ENCODE assay signal across 8 cellular contexts in the genomic region with DNA sequence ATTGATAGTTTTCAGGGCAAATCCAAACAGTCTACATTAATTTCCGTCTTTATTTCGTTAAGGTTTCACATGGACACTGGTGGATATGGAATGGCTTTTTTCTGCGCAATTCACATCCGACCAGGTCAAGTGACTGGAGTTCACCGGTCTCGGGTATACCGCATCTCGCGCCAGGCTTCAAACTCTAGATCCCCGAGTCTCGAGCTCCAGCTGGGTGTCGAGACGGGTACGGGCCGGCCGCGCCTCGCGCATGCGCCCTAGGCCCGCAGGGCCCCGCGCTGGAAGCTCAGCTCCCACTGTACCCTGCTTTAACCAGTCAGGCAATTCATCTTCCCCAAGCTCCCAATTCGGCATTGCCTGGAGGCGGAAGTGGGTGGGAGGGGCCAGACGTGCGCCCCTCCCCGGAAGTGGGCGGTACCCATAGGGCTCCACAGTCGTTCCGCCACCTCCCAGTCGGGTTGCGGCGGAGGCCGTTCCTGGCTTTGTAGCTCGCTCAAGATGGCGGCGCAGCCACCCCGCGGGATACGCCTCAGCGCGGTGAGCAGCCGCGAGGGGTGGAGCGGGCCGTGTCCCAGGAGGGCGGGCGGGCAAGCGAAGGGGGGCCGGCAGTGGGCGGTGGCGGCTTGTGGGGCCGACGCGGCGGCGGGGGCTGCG. TPM values are rescaled to one million over a fixed set of nuclear protein-coding genes. Genes with fewer than 3 reads are reported as not detected.
DNase-seq lines count a peak whose midpoint lies in the region; ATAC-seq and TF ChIP-seq lines count a peak whose summit lies in the region.

A gene with protein sequence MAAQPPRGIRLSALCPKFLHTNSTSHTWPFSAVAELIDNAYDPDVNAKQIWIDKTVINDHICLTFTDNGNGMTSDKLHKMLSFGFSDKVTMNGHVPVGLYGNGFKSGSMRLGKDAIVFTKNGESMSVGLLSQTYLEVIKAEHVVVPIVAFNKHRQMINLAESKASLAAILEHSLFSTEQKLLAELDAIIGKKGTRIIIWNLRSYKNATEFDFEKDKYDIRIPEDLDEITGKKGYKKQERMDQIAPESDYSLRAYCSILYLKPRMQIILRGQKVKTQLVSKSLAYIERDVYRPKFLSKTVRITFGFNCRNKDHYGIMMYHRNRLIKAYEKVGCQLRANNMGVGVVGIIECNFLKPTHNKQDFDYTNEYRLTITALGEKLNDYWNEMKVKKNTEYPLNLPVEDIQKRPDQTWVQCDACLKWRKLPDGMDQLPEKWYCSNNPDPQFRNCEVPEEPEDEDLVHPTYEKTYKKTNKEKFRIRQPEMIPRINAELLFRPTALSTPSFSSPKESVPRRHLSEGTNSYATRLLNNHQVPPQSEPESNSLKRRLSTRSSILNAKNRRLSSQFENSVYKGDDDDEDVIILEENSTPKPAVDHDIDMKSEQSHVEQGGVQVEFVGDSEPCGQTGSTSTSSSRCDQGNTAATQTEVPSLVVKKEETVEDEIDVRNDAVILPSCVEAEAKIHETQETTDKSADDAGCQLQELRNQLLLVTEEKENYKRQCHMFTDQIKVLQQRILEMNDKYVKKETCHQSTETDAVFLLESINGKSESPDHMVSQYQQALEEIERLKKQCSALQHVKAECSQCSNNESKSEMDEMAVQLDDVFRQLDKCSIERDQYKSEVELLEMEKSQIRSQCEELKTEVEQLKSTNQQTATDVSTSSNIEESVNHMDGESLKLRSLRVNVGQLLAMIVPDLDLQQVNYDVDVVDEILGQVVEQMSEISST (plus strand): TSS at position 431 of the 654 bp plus-strand sequence. CDS start 68 bp downstream, at position 499.

- H3K27ac ChIP-seq in OCI-LY7 (ENCODE audit: low read depth, low read length, poor library complexity, severe bottlenecking): peak within 1 kb of the TSS; percentile 75

- intact Hi-C loops in OCI-LY7 (cut with micrococcal nuclease; ENCODE audit: unreplicated experiment): loop anchor here (1.0 kb wide), 2 partner anchors 22 to 31 kb away; no protein-coding TSS in a partner anchor

- CTCF ChIA-PET in OCI-LY7 (lab: Charles Lee; ENCODE audit: unreplicated experiment): interaction anchor here (0.5 to 1.5 kb wide), 8 partner anchors 22 to 182 kb away, joined by 3 to 4 read pairs (median 3); no protein-coding TSS in a partner anchor

- H3K4me3 ChIP-seq in OCI-LY7 (ENCODE audit: low read depth, low read length, poor library complexity, severe bottlenecking): peak within 1 kb of the TSS; percentile 86

- H3K4me1 ChIP-seq in OCI-LY7 (ENCODE audit: insufficient read depth, low read length, poor library complexity, severe bottlenecking): peaks cover 28% of the 10 kb centered on the region

- TF ChIP-seq CTCF in OCI-LY7 (conservative IDR thresholded peaks at IDR 0.05; ENCODE audit: low read length): no peak
- TF ChIP-seq CTCF in endothelial cell (IDR thresholded peaks at IDR 0.05; ENCODE audit: unreplicated experiment): no peak
- no peak for TF ChIP-seq CTCF in mesothelial cell of epicardium (IDR thresholded peaks at IDR 0.05; ENCODE audit: unreplicated experiment)

- H3K4me3 Mint-ChIP-seq in endothelial cell (ENCODE audit: unreplicated experiment): peak within 1 kb of the TSS; percentile 97
- H3K4me3 Mint-ChIP-seq in mesothelial cell of epicardium: peak within 1 kb of the TSS; percentile 95

- H3K79me2 ChIP-seq in OCI-LY7 (ENCODE audit: insufficient read depth, low read depth, low read length): peaks cover 46% of the 10 kb centered on the region

- no peaks in the 10 kb centered on the region for H3K9me2 ChIP-seq in OCI-LY7 (ENCODE audit: insufficient read depth, low read length)

- peak within 1 kb of the TSS; percentile 80 for H2AFZ ChIP-seq in OCI-LY7 (ENCODE audit: low read length)

- H3K27ac Mint-ChIP-seq in endothelial cell (ENCODE audit: unreplicated experiment) (peak within 1 kb of the TSS; percentile 97), mesothelial cell of epicardium (peak within 1 kb of the TSS; percentile 99)

- no peaks in the 10 kb centered on the region for H3K9me3 ChIP-seq in OCI-LY7 (ENCODE audit: low read length)

- H3K4me1 Mint-ChIP-seq in endothelial cell (ENCODE audit: unreplicated experiment): peaks cover 25% of the 10 kb centered on the region
- H3K4me1 Mint-ChIP-seq in mesothelial cell of epicardium: peaks cover 22% of the 10 kb centered on the region

- H3K36me3 Mint-ChIP-seq in endothelial cell (ENCODE audit: low read depth, unreplicated experiment): peaks cover 9% of the 10 kb centered on the region
- H3K36me3 Mint-ChIP-seq in mesothelial cell of epicardium: peaks cover 6% of the 10 kb centered on the region

- peaks cover 19% of the 10 kb centered on the region for H3K36me3 ChIP-seq in OCI-LY7 (ENCODE audit: insufficient read depth, low read length)

- peaks cover 7% of the 10 kb centered on the region for H3K27me3 Mint-ChIP-seq in endothelial cell (ENCODE audit: unreplicated experiment)
- H3K27me3 Mint-ChIP-seq in mesothelial cell of epicardium (ENCODE audit: low read depth): no peaks in the 10 kb centered on the region

- H4K20me1 ChIP-seq in OCI-LY7 (ENCODE audit: insufficient read depth, low read length): peaks cover 16% of the 10 kb centered on the region

- peak; percentile 89 for ATAC-seq in GM21526 (IDR thresholded peaks at IDR 0.05; ENCODE audit: low FRiP score, unreplicated experiment)

- DNase-seq in DMS 273 (lab: John Stamatoyannopoulos, UW; ENCODE audit: unreplicated experiment) (peak; percentile 100), HuH-7.5 (ENCODE audit: low spot score) (peak; percentile 90), OCI-LY7 (ENCODE audit: low spot score) (peak; percentile 99), activated T-cell treated with anti-CD3 and anti-CD28 coated beads for 1 hour (ENCODE audit: low read depth) (peak; percentile 97), endothelial cell (ENCODE audit: low spot score) (peak; percentile 98), mesothelial cell of epicardium (ENCODE audit: low spot score in 2 of 2, unreplicated experiment in 2 of 2) (peak; percentile 98 to 99)
- peak; percentile 95 to 98 for DNase-seq in stimulated activated CD8-positive, alpha-beta memory T cell treated with anti-CD3 and anti-CD28 coated beads, Interleukin-15, amount 100 ng/mL, for 48 hours (ENCODE audit: low read depth in 2 of 2)

- POLR2A ChIA-PET in OCI-LY7 (lab: Charles Lee): interaction anchor here (0.5 to 9.6 kb wide), 22 partner anchors 10 to 1414 kb away, joined by 3 to 73 read pairs (median 4); no protein-coding TSS in a partner anchor

- H3K9me3 Mint-ChIP-seq in endothelial cell (ENCODE audit: unreplicated experiment) (no peaks in the 10 kb centered on the region), mesothelial cell of epicardium (peaks cover 6% of the 10 kb centered on the region)

- BruUV-seq in OCI-LY7 (replicated peaks; lab: Mats Ljungman, UMichigan): no TSS peak

- H3K4me2 ChIP-seq in OCI-LY7 (ENCODE audit: low read length): peak within 1 kb of the TSS; percentile 98

RNA-seq across cellular contexts. Expression of the gene that starts here (rescaled TPM):
- 23.0 and 26.4 TPM in 2 replicates for total RNA-seq in OCI-LY7 (2014; rRNA removed; shearing (Covaris generic))
- total RNA-seq in OCI-LY7 (2022): 34.3 and 37.8 TPM in 2 replicates
- total RNA-seq in endothelial cell (ENCODE audit: unreplicated experiment): 43.0 TPM
- 32.6 to 35.2 TPM (median 33.0 TPM) in 3 replicates for total RNA-seq in mesothelial cell of epicardium

Comparison
In these comparisons a context has a peak if more than half of its experiments do, and no peak if none do; other contexts are left out.
1. Peak in every context shown above with its lines: DNase-seq, ATAC-seq, H3K4me3 ChIP-seq and H3K27ac ChIP-seq.